9 cellular contexts compared by ENCODE assay signal in the genomic region with DNA sequence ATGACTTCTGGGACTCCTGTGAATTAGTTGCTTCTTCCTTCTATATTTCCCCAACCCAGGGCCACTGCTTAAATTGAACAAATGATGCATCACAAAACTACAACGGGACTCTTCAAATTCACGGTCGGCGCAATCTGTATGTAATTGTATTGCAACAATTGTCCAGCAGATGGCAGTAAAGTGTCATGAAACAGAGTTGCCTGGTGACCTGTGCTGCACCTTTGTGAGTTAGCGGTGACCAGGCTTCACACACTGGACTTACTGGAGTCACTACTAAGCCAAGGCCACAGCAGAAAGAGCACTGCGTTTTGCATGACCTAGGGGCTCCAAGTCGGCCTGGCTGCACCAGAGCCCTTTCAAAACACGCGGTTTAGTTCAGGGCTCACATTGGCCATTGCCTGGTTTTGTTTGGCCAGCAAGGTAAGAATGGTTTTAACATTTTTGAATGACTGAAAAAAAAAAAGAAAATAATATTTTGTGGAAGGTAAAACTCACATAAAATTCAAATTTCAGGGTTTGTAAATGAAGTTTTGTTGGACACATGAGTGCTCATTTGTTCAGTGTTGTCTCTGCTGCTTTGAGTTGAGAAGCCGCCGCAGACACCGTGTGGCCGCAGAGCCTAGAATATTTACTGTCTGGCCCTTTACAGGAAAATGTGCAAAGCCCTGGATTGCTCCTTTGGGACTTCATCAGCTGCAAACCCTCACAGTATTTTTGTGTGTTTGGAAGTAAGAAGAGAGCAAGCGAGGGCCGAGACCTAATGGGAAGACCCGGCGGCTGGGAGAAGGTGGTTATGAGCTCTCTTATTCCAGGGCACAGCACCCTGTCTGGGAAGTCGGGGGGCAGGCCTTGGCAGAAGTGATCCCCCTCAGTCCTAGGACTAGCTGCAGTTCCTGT.
DNase-seq lines count a peak whose midpoint lies in the region; ATAC-seq, FAIRE-seq and TF ChIP-seq lines count a peak whose summit lies in the region.
"Had no signal": no experiment of that assay in that cellular context is flagged by ENCODE, and none has a peak within 500 bp of the region (broad histone marks: within the 10 kb centered on the region; RNA-seq: fewer than 3 reads in every experiment).

No MANE protein-coding gene starts in this region.

- H3K79me2 ChIP-seq in SU-DHL-6 (ENCODE audit: insufficient read depth, low read length): no peaks in the 10 kb centered on the region

- no peak overlapping the region for H3K4me3 ChIP-seq in SU-DHL-6 (ENCODE audit: insufficient read depth, low read length, poor library complexity, severe bottlenecking)
- no peak overlapping the region for H3K4me3 ChIP-seq in cardiac fibroblast (replicated peaks in 1 of 2; ENCODE audit: low read depth in 2 of 2, low read length in 2 of 2)
- H3K4me3 ChIP-seq: SK-N-MC had no signal

- H3K36me3 ChIP-seq in SU-DHL-6 (ENCODE audit: low read length): no peaks in the 10 kb centered on the region

- peak; percentile 68 for ATAC-seq in GM19452 (IDR thresholded peaks at IDR 0.05; ENCODE audit: unreplicated experiment)
- ATAC-seq in HG03342 (IDR thresholded peaks at IDR 0.05; ENCODE audit: unreplicated experiment): no peak

- H3K9me3 ChIP-seq in SU-DHL-6 (ENCODE audit: insufficient read depth, low read length): no peaks in the 10 kb centered on the region

- H3K4me2 ChIP-seq in SU-DHL-6 (ENCODE audit: low read depth, low read length, poor library complexity, severe bottlenecking): no peak overlapping the region

- DNase-seq in COLO829 (ENCODE audit: low spot score) (peak; percentile 68), Kasumi-1 (lab: John Stamatoyannopoulos, UW) (peak; percentile 63 to 80), cardiac fibroblast (ENCODE audit: low read depth in 2 of 2) (peak; percentile 85 to 87)
- DNase-seq in stimulated activated CD4-positive, alpha-beta T cell treated with anti-CD3 and anti-CD28 coated beads, Interleukin-4, amount 100 ng/mL, for 48 hours (ENCODE audit: low read depth in 2 of 2): peak; percentile 12 to 24

- no peaks in the 10 kb centered on the region for H4K20me1 ChIP-seq in SU-DHL-6 (ENCODE audit: low read depth, low read length)

- H3F3A ChIP-seq in SU-DHL-6 (ENCODE audit: insufficient read depth): no peaks in the 10 kb centered on the region

- no peak overlapping the region for H2AFZ ChIP-seq in SU-DHL-6 (ENCODE audit: low read depth, low read length, severe bottlenecking)

- no peaks in the 10 kb centered on the region for H3K9me2 ChIP-seq in SU-DHL-6 (replicated peaks; ENCODE audit: insufficient read depth, low read length)

- peak; percentile 90 for FAIRE-seq in islet of Langerhans (lab: Jason Lieb, UNC)

- no peak overlapping the region for H3K27ac ChIP-seq in SU-DHL-6 (ENCODE audit: low read depth, low read length)
- H3K27ac ChIP-seq: SK-N-MC had no signal

- TF ChIP-seq CTCF in SU-DHL-6 (IDR thresholded peaks at IDR 0.05; ENCODE audit: insufficient read depth, low read length, poor library complexity, severe bottlenecking) (peak; percentile 49), cardiac fibroblast (IDR thresholded peaks at IDR 0.05; ENCODE audit: low read depth, low read length) (peak; percentile 57)

- H3K9ac ChIP-seq in SU-DHL-6 (ENCODE audit: low read length): no peak overlapping the region

- H3K27me3 ChIP-seq in SU-DHL-6 (ENCODE audit: low read length): no peaks in the 10 kb centered on the region

Comparison
In these comparisons a context has a peak if more than half of its experiments do, and no peak if none do; other contexts are left out.
1. DNase-seq: peak in every context shown above with its lines; median percentile 86 in cardiac fibroblast; 72 in Kasumi-1; 68 in COLO829; 18 in stimulated activated CD4-positive, alpha-beta T cell treated with anti-CD3 and anti-CD28 coated beads, Interleukin-4, amount 100 ng/mL, for 48 hours.